12 cellular contexts compared by ENCODE assay signal in genomic region chr10:113064039-113064438, GRCh38.
"Had no signal": no experiment of that assay in that cellular context is flagged by ENCODE, and none has a peak within 500 bp of the region (broad histone marks: within the 10 kb centered on the region; RNA-seq: fewer than 3 reads in every experiment).

No MANE protein-coding gene starts in this region.

- H3K27ac Mint-ChIP-seq: activated B cell treated with CpG ODN at 0.5 μM for 24 hours; activated CD4-positive, alpha-beta T cell treated with anti-CD3 and anti-CD28 coated beads, Interleukin-2, amount 10 ng/mL, durations not matched to agents 24 days and 14 days; activated naive CD4-positive, alpha-beta T cell treated with anti-CD3 and anti-CD28 coated beads for 36 hours; activated T-helper 1 cell treated with anti-CD3 and anti-CD28 coated beads, Interleukin-12 subunit alpha, Interleukin-12 subunit beta, Interleukin-2, Interleukin-4 antibody, amounts not matched to agents 30 ng/mL and 10 ng/mL and 1 ng/mL, durations not matched to agents 14 hours and 24 hours and 36 hours; T-helper 1 cell treated with Interleukin-12 subunit alpha and Interleukin-12 subunit beta and Interleukin-4 antibody, amounts not matched to agents 30 μg/mL and 1 μg/mL, for 36 hours had no signal

- H3K4me3 ChIP-seq: ovary, transverse colon had no signal

- ATAC-seq: left colon had no signal

- H3K9me3 Mint-ChIP-seq: activated B cell treated with CpG ODN at 0.5 μM for 24 hours; activated CD4-positive, alpha-beta T cell treated with anti-CD3 and anti-CD28 coated beads, Interleukin-2, amount 10 ng/mL, durations not matched to agents 24 days and 14 days; activated naive CD4-positive, alpha-beta T cell treated with anti-CD3 and anti-CD28 coated beads for 36 hours; activated T-helper 1 cell treated with anti-CD3 and anti-CD28 coated beads, Interleukin-12 subunit alpha, Interleukin-12 subunit beta, Interleukin-2, Interleukin-4 antibody, amounts not matched to agents 30 ng/mL and 10 ng/mL and 1 ng/mL, durations not matched to agents 14 hours and 24 hours and 36 hours; nephron; T-helper 1 cell treated with Interleukin-12 subunit alpha and Interleukin-12 subunit beta and Interleukin-4 antibody, amounts not matched to agents 30 μg/mL and 1 μg/mL, for 36 hours had no signal

- H3K4me1 Mint-ChIP-seq: activated B cell treated with CpG ODN at 0.5 μM for 24 hours; activated CD4-positive, alpha-beta T cell treated with anti-CD3 and anti-CD28 coated beads, Interleukin-2, amount 10 ng/mL, durations not matched to agents 24 days and 14 days had no signal

- H3K27me3 ChIP-seq: ovary, transverse colon had no signal

- H3K27ac ChIP-seq: ovary, transverse colon had no signal

- H3K36me3 ChIP-seq: ovary, transverse colon had no signal

- H3K4me3 Mint-ChIP-seq: activated B cell treated with CpG ODN at 0.5 μM for 24 hours; activated CD4-positive, alpha-beta T cell treated with anti-CD3 and anti-CD28 coated beads, Interleukin-2, amount 10 ng/mL, durations not matched to agents 24 days and 14 days; activated naive CD4-positive, alpha-beta T cell treated with anti-CD3 and anti-CD28 coated beads for 36 hours; activated T-helper 1 cell treated with anti-CD3 and anti-CD28 coated beads, Interleukin-12 subunit alpha, Interleukin-12 subunit beta, Interleukin-2, Interleukin-4 antibody, amounts not matched to agents 30 ng/mL and 10 ng/mL and 1 ng/mL, durations not matched to agents 14 hours and 24 hours and 36 hours; nephron; T-helper 1 cell treated with Interleukin-12 subunit alpha and Interleukin-12 subunit beta and Interleukin-4 antibody, amounts not matched to agents 30 μg/mL and 1 μg/mL, for 36 hours had no signal

- DNase-seq: activated B cell treated with CpG ODN at 0.5 μM for 24 hours; activated CD4-positive, alpha-beta T cell treated with anti-CD3 and anti-CD28 coated beads, Interleukin-2, amount 10 ng/mL, durations not matched to agents 24 days and 14 days; activated naive CD4-positive, alpha-beta T cell treated with anti-CD3 and anti-CD28 coated beads for 36 hours; central memory CD4-positive, alpha-beta T cell; glutamatergic neuron; left colon; mammary epithelial cell; ovary; transverse colon had no signal

- H3K9me3 ChIP-seq: ovary, transverse colon had no signal
